30 cellular contexts compared by ENCODE assay signal in the genomic region with DNA sequence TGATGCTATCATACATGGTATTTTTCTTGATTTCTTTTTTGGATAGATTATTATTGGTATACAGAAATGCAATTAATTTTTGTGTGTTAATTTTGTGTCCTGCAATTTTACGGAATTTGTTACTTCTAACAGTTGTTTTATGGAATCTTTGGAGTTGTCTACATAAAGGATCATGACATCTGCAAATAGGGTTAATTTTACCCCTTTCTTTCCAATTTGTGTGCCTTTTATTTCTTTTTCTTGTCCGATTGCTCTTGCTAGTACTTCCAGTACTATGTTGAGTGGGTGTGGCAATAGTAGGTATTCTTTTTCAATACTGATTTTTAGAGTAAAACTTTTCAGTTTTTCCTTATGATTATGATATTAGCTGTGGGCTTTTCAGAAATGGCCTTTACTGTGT.
"Had no signal": no experiment of that assay in that cellular context is flagged by ENCODE, and none has a peak within 500 bp of the region (broad histone marks: within the 10 kb centered on the region; RNA-seq: fewer than 3 reads in every experiment).

No MANE protein-coding gene starts in this region.

- H3K4me2 ChIP-seq: hepatocyte had no signal

- H3K9me3 Mint-ChIP-seq: dendritic cell treated with granulocyte-macrophage colony-stimulating factor and Interleukin-4, amounts not matched to agents 40 ng/mL and 50 ng/mL, for 4 days had no signal

- H3K4me1 ChIP-seq: colonic mucosa, esophagus muscularis mucosa, foreskin keratinocyte, gastrocnemius medialis, gastroesophageal sphincter, heart left ventricle had no signal

- H3K27ac Mint-ChIP-seq: dendritic cell treated with granulocyte-macrophage colony-stimulating factor and Interleukin-4, amounts not matched to agents 40 ng/mL and 50 ng/mL, for 4 days; effector memory CD8-positive, alpha-beta T cell; endodermal cell had no signal

- H2AFZ ChIP-seq: hepatocyte had no signal

- H3K36me3 ChIP-seq: colonic mucosa, esophagus muscularis mucosa, esophagus squamous epithelium, gastrocnemius medialis, gastroesophageal sphincter, heart left ventricle, heart right ventricle had no signal

- H3K4me3 ChIP-seq: colonic mucosa, coronary artery, dorsolateral prefrontal cortex, esophagus muscularis mucosa, esophagus squamous epithelium, gastrocnemius medialis, gastroesophageal sphincter, heart left ventricle, heart right ventricle, hepatocyte had no signal

- DNase-seq: colonic mucosa; cortex of kidney; dermis blood vessel endothelial cell; dorsolateral prefrontal cortex; effector CD4-positive, alpha-beta T cell; effector CD8-positive, alpha-beta T cell; effector memory CD4-positive, alpha-beta T cell; effector memory CD8-positive, alpha-beta T cell; endodermal cell; erythroblast; esophagus squamous epithelium; foreskin fibroblast; foreskin keratinocyte; foreskin melanocyte; gastrocnemius medialis; glutamatergic neuron; head of caudate nucleus; heart left ventricle; heart right ventricle had no signal

- H3K9me3 ChIP-seq: colonic mucosa, esophagus muscularis mucosa, gastrocnemius medialis, gastroesophageal sphincter had no signal

- H3K79me2 ChIP-seq: hepatocyte had no signal

- FAIRE-seq: colon, endometrium, endothelial cell of umbilical vein, frontal cortex had no signal

- H3K27ac ChIP-seq: colonic mucosa, coronary artery, dorsolateral prefrontal cortex, epithelial cell of prostate, esophagus muscularis mucosa, esophagus squamous epithelium, foreskin keratinocyte, gastrocnemius medialis, gastroesophageal sphincter, heart left ventricle, heart right ventricle, hepatocyte had no signal

- H3K4me3 Mint-ChIP-seq: dendritic cell treated with granulocyte-macrophage colony-stimulating factor and Interleukin-4, amounts not matched to agents 40 ng/mL and 50 ng/mL, for 4 days; effector memory CD8-positive, alpha-beta T cell; endodermal cell had no signal

- H3K4me1 Mint-ChIP-seq: endodermal cell had no signal

- H3K27me3 ChIP-seq: colonic mucosa, esophagus muscularis mucosa, esophagus squamous epithelium, gastrocnemius medialis, gastroesophageal sphincter, hepatocyte had no signal

- ATAC-seq: effector memory CD8-positive, alpha-beta T cell; esophagus mucosa; foreskin keratinocyte; gastrocnemius medialis; gastroesophageal sphincter; heart left ventricle; heart right ventricle had no signal
